In genomic region chr9:6675268-6675667, GRCh38 we compare ENCODE assay signal across 23 cellular contexts. TPM values are rescaled to one million over a fixed set of nuclear protein-coding genes. Genes with fewer than 3 reads are reported as not detected.
A peak's percentile ranks its signal among the peaks of the same experiment; 100 is the strongest.
DNase-seq lines count a peak whose midpoint lies in the region; ATAC-seq, FAIRE-seq and TF ChIP-seq lines count a peak whose summit lies in the region.
"Had no signal": no experiment of that assay in that cellular context is flagged by ENCODE, and none has a peak within 500 bp of the region (broad histone marks: within the 10 kb centered on the region; RNA-seq: fewer than 3 reads in every experiment).

No MANE protein-coding gene starts in this region.

- no peak for TF ChIP-seq POLR2A in HepG2 (IDR thresholded peaks at IDR 0.05; ENCODE audit: insufficient read depth in 1 of 2, low read depth in 2 of 2, low read length in 2 of 2)

- H3K27me3 ChIP-seq in HepG2 (ENCODE audit: control insufficient read depth in 1 of 2, insufficient read depth in 2 of 2, low read length in 2 of 2) = no peaks in the 10 kb centered on the region
- H3K27me3 ChIP-seq: BLaER1 treated with 17β-estradiol and CSF1 and Interleukin-3, amounts not matched to agents 10 nM and 100 nM had no signal

- H3K27ac ChIP-seq in HepG2 (ENCODE audit: extremely low read length, insufficient read depth, low read length) = no peak overlapping the region
- H3K27ac ChIP-seq: A549; BLaER1 treated with 17β-estradiol and CSF1 and Interleukin-3, amounts not matched to agents 10 nM and 100 nM had no signal

- no peaks in the 10 kb centered on the region for H3K9me3 ChIP-seq in HepG2 (ENCODE audit: low read length)
- H3K9me3 ChIP-seq: A549; BE2C; BLaER1 treated with 17β-estradiol and CSF1 and Interleukin-3, amounts not matched to agents 10 nM and 100 nM had no signal

- no TSS peak for BruUV-seq in HepG2 (replicated peaks; lab: Mats Ljungman, UMichigan)

- H3K4me3 ChIP-seq in LNCaP clone FGC (ENCODE audit: low read depth, low read length) = no peak overlapping the region
- no peak overlapping the region for H3K4me3 ChIP-seq in HepG2 (replicated peaks in 1 of 3; ENCODE audit: insufficient read depth in 1 of 3, low read depth in 2 of 3, low read length in 3 of 3)
- H3K4me3 ChIP-seq: A549; BLaER1 treated with 17β-estradiol and CSF1 and Interleukin-3, amounts not matched to agents 10 nM and 100 nM; GM12878 had no signal

- no peak overlapping the region for H3K9ac ChIP-seq in HepG2 (ENCODE audit: insufficient read depth, low read depth, low read length)
- H3K9ac ChIP-seq: BLaER1 treated with 17β-estradiol and CSF1 and Interleukin-3, amounts not matched to agents 10 nM and 100 nM had no signal

- 76% methylated on average over 4 of the region's 4 CpGs for WGBS in HepG2 (ENCODE audit: low lambda C conversion rate)

- no peak overlapping the region for H2AFZ ChIP-seq in HepG2 (ENCODE audit: low read length)

- POLR2A ChIA-PET in HepG2 (lab: Yijun Ruan, JAX) = no interaction called here

- intact Hi-C loops in HepG2 (cut with micrococcal nuclease; ENCODE audit: unreplicated experiment) = no loop called here

- no peak for FAIRE-seq in HepG2 (lab: Jason Lieb, UNC)
- FAIRE-seq: A549, GM12878, H1 had no signal

- no peaks in the 10 kb centered on the region for H4K20me1 ChIP-seq in HepG2 (ENCODE audit: insufficient read depth, low read length)
- H4K20me1 ChIP-seq: BLaER1 treated with 17β-estradiol and CSF1 and Interleukin-3, amounts not matched to agents 10 nM and 100 nM had no signal

- H3K79me2 ChIP-seq in HepG2 (ENCODE audit: insufficient read depth, low read length) = peaks cover 2% of the 10 kb centered on the region

- CTCF ChIA-PET in HepG2 (lab: Yijun Ruan, JAX; ENCODE audit: low intra/inter-chr PET ratio, low total read pairs) = no interaction called here

- peaks cover 89% of the 10 kb centered on the region for H3K4me1 ChIP-seq in HepG2 (ENCODE audit: insufficient read depth, low read length)
- H3K4me1 ChIP-seq: BE2C had no signal

- in situ Hi-C loops in HepG2 (cut with HindIII; ENCODE audit: extremely low pct_ligation_motif_present, low pct_unique_long_range_greater_than_20kb) (loop anchor here (25.0 kb wide), 1 partner anchor 313 kb away; no protein-coding TSS in a partner anchor), G401 (cut with HindIII; ENCODE audit: low sequenced_read_pairs) (no loop called here)

- no peak for ATAC-seq in HepG2
- ATAC-seq in GM18519 (IDR thresholded peaks at IDR 0.05; ENCODE audit: low FRiP score, unreplicated experiment) = no peak
- ATAC-seq: A549 had no signal

- TF ChIP-seq EP300 in HepG2 (IDR thresholded peaks at IDR 0.05; ENCODE audit: low read depth in 2 of 2, low read length in 2 of 2) (no peak), HepG2 (CRISPR knock-in tag; IDR thresholded peaks at IDR 0.05; ENCODE audit: borderline replicate concordance) (no peak)

- DNase-seq in DMS53 (lab: John Stamatoyannopoulos, UW) = peak; percentile 49
- DNase-seq in DMS53 treated with DMSO at 0.1 percent for 48 hours (lab: John Stamatoyannopoulos, UW; ENCODE audit: unreplicated experiment) = no peak
- DNase-seq in LNCaP clone FGC (ENCODE audit: low read depth) = peak; percentile 67
- no peak for DNase-seq in HepG2 (ENCODE audit: low spot score)
- peak; percentile 3 for DNase-seq in mesenteric fat pad (ENCODE audit: low spot score)
- DNase-seq in cerebellum (ENCODE audit: low spot score) = no peak
- no peak for DNase-seq in G401 (ENCODE audit: low spot score)
- DNase-seq: 8988T; ACHN; AML-193; BE2C; Calu3; CD4-positive, alpha-beta memory T cell; COR-L47; DMS79 treated with DMSO at 0.1 percent for 48 hours; GDM1; H7; HCEC 1CT had no signal

- H3K4me2 ChIP-seq in HepG2 (ENCODE audit: low read depth, low read length) = no peak overlapping the region
- H3K4me2 ChIP-seq: A549 had no signal

- TF ChIP-seq RAD21 in HepG2 (CRISPR knock-in tag; IDR thresholded peaks at IDR 0.05) = no peak

- H3K36me3 ChIP-seq in HepG2 (replicated peaks in 1 of 2; ENCODE audit: control insufficient read depth in 1 of 2, insufficient read depth in 2 of 2, low read length in 2 of 2) = 0 out of 5 replicates have a peak, but pooled peaks cover 0 to 5% of the 10 kb centered on the region in 2 experiments
- H3K36me3 ChIP-seq: BE2C; BLaER1 treated with 17β-estradiol and CSF1 and Interleukin-3, amounts not matched to agents 10 nM and 100 nM had no signal

- TF ChIP-seq CTCF in LNCaP clone FGC (IDR thresholded peaks at IDR 0.05; ENCODE audit: control insufficient read depth, extremely low read depth, insufficient read depth) (no peak), HepG2 (CRISPR knock-in tag; IDR thresholded peaks at IDR 0.05) (no peak)

TF ChIP-seq in HepG2, 621 proteins besides CTCF, POLR2A, EP300 and RAD21:
- TF ChIP-seq ZNF143 (CRISPR knock-in tag; IDR thresholded peaks at IDR 0.05) (no peak), CEBPB (IDR thresholded peaks at IDR 0.05; ENCODE audit: borderline replicate concordance, low read depth, low read length) (peak; percentile 7; the same call in 1 of the 2 replicates), FOXP1 (IDR thresholded peaks at IDR 0.05) (no peak), FOXP1 (CRISPR knock-in tag; IDR thresholded peaks at IDR 0.05) (peak; percentile 15; the same call in 1 of the 2 replicates), GATAD2A (CRISPR knock-in tag; IDR thresholded peaks at IDR 0.05) (0 out of 2 replicates have a peak, but pooled peaks have one; percentile 14)

RNA-seq across cellular contexts. Expression of gene GLDC, which starts 29.7 kb away (rescaled TPM):
- total RNA-seq in HepG2 (2016; rRNA removed; fragmentation: Illumina TruSeq; extraction: Trizol) (51.0 and 115 TPM in 2 replicates), mesenteric fat pad (0.19 TPM), cerebellum (30.3 TPM)
- 10.0 and 16.1 TPM in 2 replicates for total RNA-seq in HepG2 (2016; cell fraction: cytosol; rRNA removed; fragmentation: Illumina TruSeq; extraction: Trizol; ENCODE audit: low read depth)
- total RNA-seq in HepG2 (2016; cell fraction: insoluble cytoplasmic fraction; rRNA removed; fragmentation: Illumina TruSeq; extraction: Trizol) = 51.9 and 113 TPM in 2 replicates
- 20.3 and 21.3 TPM in 2 replicates for total RNA-seq in HepG2 (2016; cell fraction: membrane; rRNA removed; fragmentation: Illumina TruSeq; extraction: Trizol)
- 88.2 and 101 TPM in 2 replicates for total RNA-seq in HepG2 (2016; cell fraction: nucleus; rRNA removed; fragmentation: Illumina TruSeq; extraction: Trizol)
- 46.9 and 59.3 TPM in 2 replicates for polyA plus RNA-seq in HepG2 (2011; rRNA removed)
- polyA plus RNA-seq in HepG2 (2011; cell fraction: cytosol; rRNA removed) = 35.5 and 38.1 TPM in 2 replicates
- polyA plus RNA-seq in HepG2 (2011; cell fraction: nucleus; rRNA removed) = 46.0 and 54.8 TPM in 2 replicates
- 26.9 and 61.1 TPM in 2 replicates for polyA plus RNA-seq in HepG2 (2012)
- polyA plus RNA-seq in HepG2 (2016; cell fraction: cytosol; fragmentation: Illumina TruSeq; extraction: Trizol; ENCODE audit: low read depth) = 5.1 and 6.2 TPM in 2 replicates
- polyA plus RNA-seq in HepG2 (2016; cell fraction: insoluble cytoplasmic fraction; fragmentation: Illumina TruSeq; extraction: Trizol; ENCODE audit: low read depth) = 54.2 and 57.8 TPM in 2 replicates
- polyA plus RNA-seq in HepG2 (2016; cell fraction: membrane; fragmentation: Illumina TruSeq; extraction: Trizol; ENCODE audit: low read depth) = 13.5 and 14.1 TPM in 2 replicates
- polyA plus RNA-seq in HepG2 (2016; cell fraction: nucleus; fragmentation: Illumina TruSeq; extraction: Trizol; ENCODE audit: insufficient read depth, low read depth) = 124 and 127 TPM in 2 replicates
- polyA minus RNA-seq in HepG2 (2011; rRNA and poly(A)+ RNA removed; ENCODE audit: low replicate concordance) = 1.3 and 104 TPM in 2 replicates
- polyA minus RNA-seq in HepG2 (2011; cell fraction: cytosol; rRNA and poly(A)+ RNA removed) = 27.9 and 47.7 TPM in 2 replicates
- polyA minus RNA-seq in HepG2 (2011; cell fraction: nucleus; rRNA and poly(A)+ RNA removed) = 57.6 and 74.4 TPM in 2 replicates
- total RNA-seq in G401 (2014; rRNA removed; shearing (Covaris generic)) = 16.6 and 26.3 TPM in 2 replicates
- total RNA-seq: CD4-positive, alpha-beta memory T cell had no signal

Comparison
In these comparisons a context has a peak if more than half of its experiments do, and no peak if none do; other contexts are left out.
1. DNase-seq: peak in DMS53 (single experiment), LNCaP clone FGC (single experiment) and mesenteric fat pad (single experiment); none in DMS53 treated with DMSO at 0.1 percent for 48 hours (single experiment), HepG2 (single experiment), cerebellum (single experiment) and G401 (single experiment).